ENCODE assay signal across 13 cellular contexts in the genomic region with DNA sequence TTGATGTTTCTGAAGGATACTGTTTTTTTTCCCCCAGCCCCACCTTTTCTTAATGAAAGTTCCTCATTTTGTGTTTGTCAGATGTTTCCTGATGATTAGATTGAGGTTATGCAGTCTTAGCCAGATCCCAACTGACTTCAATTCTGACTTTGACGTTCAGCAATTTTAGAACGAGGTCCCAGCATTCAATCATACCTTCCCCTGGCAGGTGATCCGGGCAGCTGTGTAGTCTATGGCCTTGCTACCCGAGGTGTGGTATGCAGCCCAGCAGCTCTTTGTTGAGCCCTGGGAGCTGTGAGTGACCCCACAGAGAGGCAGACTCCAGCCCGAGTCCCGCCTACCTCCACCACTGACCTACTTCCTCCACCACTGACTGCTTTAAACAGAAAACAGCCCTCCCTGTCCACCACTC.
DNase-seq lines count a peak whose midpoint lies in the region; ATAC-seq and TF ChIP-seq lines count a peak whose summit lies in the region.
"Had no signal": no experiment of that assay in that cellular context is flagged by ENCODE, and none has a peak within 500 bp of the region (broad histone marks: within the 10 kb centered on the region; RNA-seq: fewer than 3 reads in every experiment).

No MANE protein-coding gene starts in this region.

- DNase-seq in ELF-1 (ENCODE audit: low read depth, low spot score) (peak; percentile 34), MV-4-11 (lab: John Stamatoyannopoulos, UW) (peak; percentile 91), neural progenitor cell (ENCODE audit: low spot score) (no peak), mesenchymal stem cell (no peak)
- no peak for DNase-seq in effector memory CD4-positive, alpha-beta T cell
- no peak for DNase-seq in activated CD8-positive, alpha-beta memory T cell treated with anti-CD3 and anti-CD28 coated beads, Interleukin-2, amount 50 U/mL, for 4 hours
- DNase-seq: activated T-cell treated with anti-CD3 and anti-CD28 coated beads, Interleukin-2, amount 50 U/mL, for 4 hours; DMS 273 treated with DMSO at 0.1 percent for 48 hours; foreskin keratinocyte; NCI-H446; sigmoid colon had no signal

- no peak overlapping the region for H3K4ac ChIP-seq in mesenchymal stem cell (ENCODE audit: low read depth in 1 of 2, low read length in 2 of 2)

- H3K18ac ChIP-seq in mesenchymal stem cell (ENCODE audit: low read depth in 1 of 2, low read length in 2 of 2): no peak overlapping the region

- TF ChIP-seq CTCF in neural progenitor cell (IDR thresholded peaks at IDR 0.05): no peak

- no peak overlapping the region for H2AK5ac ChIP-seq in mesenchymal stem cell (ENCODE audit: low read length, severe bottlenecking)

- no peaks in the 10 kb centered on the region for H3K79me2 ChIP-seq in neural progenitor cell (ENCODE audit: low read depth)

- H2AFZ ChIP-seq in neural progenitor cell (replicated peaks) (no peak overlapping the region), mesenchymal stem cell (ENCODE audit: low read depth, low read length) (no peak overlapping the region)

- ATAC-seq in GM21786 (IDR thresholded peaks at IDR 0.05; ENCODE audit: unreplicated experiment) (no peak), GM21529 (IDR thresholded peaks at IDR 0.05; ENCODE audit: unreplicated experiment) (no peak)
- ATAC-seq: activated T-cell treated with anti-CD3 and anti-CD28 coated beads, Interleukin-2, amount 50 U/mL, for 4 hours; foreskin keratinocyte had no signal

- H3K27ac Mint-ChIP-seq in neural progenitor cell: peak overlapping the region; percentile 43

- H3K36me3 ChIP-seq in effector memory CD4-positive, alpha-beta T cell (ENCODE audit: control insufficient read depth, insufficient read depth, low read length): peaks cover 61% of the 10 kb centered on the region
- H3K36me3 ChIP-seq in neural progenitor cell (no peaks in the 10 kb centered on the region), mesenchymal stem cell (ENCODE audit: control insufficient read depth in 1 of 2, insufficient read depth in 2 of 2, low read depth in 1 of 2, low read length in 2 of 2) (peaks cover 44 to 54% of the 10 kb centered on the region in 2 experiments)

- H3K79me1 ChIP-seq in mesenchymal stem cell (replicated peaks; ENCODE audit: low read length, poor library complexity, severe bottlenecking): peaks cover 23% of the 10 kb centered on the region

- H3K27ac ChIP-seq in effector memory CD4-positive, alpha-beta T cell (ENCODE audit: insufficient read depth, low read length, poor library complexity, severe bottlenecking): peak overlapping the region; percentile 22
- no peak overlapping the region for H3K27ac ChIP-seq in neural progenitor cell
- H3K27ac ChIP-seq in mesenchymal stem cell (ENCODE audit: low read length, poor library complexity, severe bottlenecking): no peak overlapping the region
- H3K27ac ChIP-seq: foreskin keratinocyte had no signal

- H4K91ac ChIP-seq in mesenchymal stem cell (ENCODE audit: low read length): no peak overlapping the region

- H3K4me2 ChIP-seq in neural progenitor cell: no peak overlapping the region
- H3K4me2 ChIP-seq in mesenchymal stem cell (ENCODE audit: low read length, poor library complexity, severe bottlenecking): no peak overlapping the region

- H3K4me3 ChIP-seq in effector memory CD4-positive, alpha-beta T cell (ENCODE audit: insufficient read depth, low read depth, low read length, poor library complexity, severe bottlenecking): no peak overlapping the region
- no peak overlapping the region for H3K4me3 ChIP-seq in neural progenitor cell
- no peak overlapping the region for H3K4me3 ChIP-seq in mesenchymal stem cell (ENCODE audit: insufficient read depth in 1 of 2, low read depth in 1 of 2, low read length in 2 of 2)
- H3K4me3 ChIP-seq: sigmoid colon had no signal

- no peak overlapping the region for H3K23ac ChIP-seq in mesenchymal stem cell (ENCODE audit: low read length in 2 of 2)

- no peak overlapping the region for H2BK120ac ChIP-seq in mesenchymal stem cell (ENCODE audit: low read depth, low read length)

- peaks cover 11% of the 10 kb centered on the region for H3K4me1 Mint-ChIP-seq in neural progenitor cell

- no peaks in the 10 kb centered on the region for H4K20me1 ChIP-seq in neural progenitor cell (ENCODE audit: low read depth)

- no peak overlapping the region for H2BK5ac ChIP-seq in mesenchymal stem cell (ENCODE audit: low read depth, low read length, poor library complexity, severe bottlenecking)

- H3K9ac ChIP-seq in neural progenitor cell (no peak overlapping the region), mesenchymal stem cell (ENCODE audit: low read length) (no peak overlapping the region)

- WGBS in mesenchymal stem cell: 91% methylated on average over 6 of the region's 6 CpGs

- peaks cover 2% of the 10 kb centered on the region for H3K9me3 Mint-ChIP-seq in neural progenitor cell
- H3K9me3 Mint-ChIP-seq: activated T-cell treated with anti-CD3 and anti-CD28 coated beads, Interleukin-2, amount 50 U/mL, for 4 hours had no signal

- H3F3A ChIP-seq in neural progenitor cell (ENCODE audit: low read depth): no peaks in the 10 kb centered on the region

- H3K4me3 Mint-ChIP-seq in neural progenitor cell: no peak overlapping the region
- H3K4me3 Mint-ChIP-seq: activated T-cell treated with anti-CD3 and anti-CD28 coated beads, Interleukin-2, amount 50 U/mL, for 4 hours had no signal

- no peaks in the 10 kb centered on the region for H3K27me3 ChIP-seq in effector memory CD4-positive, alpha-beta T cell (replicated peaks; ENCODE audit: control insufficient read depth, insufficient read depth, low read length, poor library complexity, severe bottlenecking)
- H3K27me3 ChIP-seq in neural progenitor cell (no peaks in the 10 kb centered on the region), mesenchymal stem cell (ENCODE audit: control insufficient read depth in 1 of 2, insufficient read depth in 1 of 2, low read length in 2 of 2) (no peaks in the 10 kb centered on the region)
- H3K27me3 ChIP-seq: foreskin keratinocyte, sigmoid colon had no signal

- no peaks in the 10 kb centered on the region for H3K9me3 ChIP-seq in effector memory CD4-positive, alpha-beta T cell (ENCODE audit: control insufficient read depth, low read length)
- H3K9me3 ChIP-seq in neural progenitor cell (ENCODE audit: low read depth) (no peaks in the 10 kb centered on the region), mesenchymal stem cell (ENCODE audit: control insufficient read depth, low read length) (no peaks in the 10 kb centered on the region)
- H3K9me3 ChIP-seq: sigmoid colon had no signal

- no peak overlapping the region for H2BK12ac ChIP-seq in mesenchymal stem cell (ENCODE audit: low read length in 2 of 2)

- H3K4me1 ChIP-seq in effector memory CD4-positive, alpha-beta T cell (ENCODE audit: control insufficient read depth, insufficient read depth, low read length, poor library complexity, severe bottlenecking): peaks cover 10% of the 10 kb centered on the region
- H3K4me1 ChIP-seq in neural progenitor cell (no peaks in the 10 kb centered on the region), mesenchymal stem cell (ENCODE audit: control insufficient read depth, insufficient read depth, low read depth, low read length) (peaks cover 3% of the 10 kb centered on the region)
- H3K4me1 ChIP-seq: foreskin keratinocyte had no signal

- no peak overlapping the region for H2BK15ac ChIP-seq in mesenchymal stem cell (ENCODE audit: low read depth, poor library complexity, severe bottlenecking)

- H4K8ac ChIP-seq in mesenchymal stem cell (ENCODE audit: low read length): no peak overlapping the region

- H3K27me3 Mint-ChIP-seq in neural progenitor cell (ENCODE audit: insufficient read depth, low read depth): peaks cover 5% of the 10 kb centered on the region

- H3K36me3 Mint-ChIP-seq in neural progenitor cell: no peaks in the 10 kb centered on the region

- H3K14ac ChIP-seq in mesenchymal stem cell (ENCODE audit: low read length in 2 of 2): no peak overlapping the region

Comparison
In these comparisons a context has a peak if more than half of its experiments do, and no peak if none do; other contexts are left out.
1. DNase-seq: peak in ELF-1 (single experiment) and MV-4-11 (single experiment); none in effector memory CD4-positive, alpha-beta T cell (0 of 3), neural progenitor cell (single experiment), activated CD8-positive, alpha-beta memory T cell treated with anti-CD3 and anti-CD28 coated beads, Interleukin-2, amount 50 U/mL, for 4 hours (single experiment) and mesenchymal stem cell (single experiment).